ENCODE assay signal across 20 cellular contexts in the genomic region with DNA sequence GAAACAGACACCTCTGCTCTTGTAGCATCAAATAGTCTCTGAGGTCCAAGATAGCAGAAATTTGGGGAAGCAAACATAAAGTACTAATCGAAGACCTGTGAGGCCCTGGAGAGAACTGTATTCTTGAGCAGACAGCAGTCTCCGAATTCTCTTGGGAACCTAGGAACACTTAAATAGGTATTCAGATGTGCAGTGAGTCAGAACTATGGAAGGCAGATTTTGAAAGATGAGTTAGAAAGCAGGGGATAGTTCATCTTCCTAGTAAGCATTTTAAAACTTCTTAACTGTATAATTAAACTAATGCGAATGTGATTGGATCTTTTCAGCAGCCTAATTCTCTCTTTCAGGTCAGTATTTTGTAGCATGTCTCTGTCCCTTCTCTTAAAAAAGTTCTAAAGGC.
"Had no signal": no experiment of that assay in that cellular context is flagged by ENCODE, and none has a peak within 500 bp of the region (broad histone marks: within the 10 kb centered on the region; RNA-seq: fewer than 3 reads in every experiment).

No MANE protein-coding gene starts in this region.

- H3K4me1 ChIP-seq: esophagus squamous epithelium, pancreas, spleen, testis, tibial nerve had no signal

- H3K27ac Mint-ChIP-seq: naive B cell; nephron; progenitor cell of endocrine pancreas; stimulated activated memory B cell treated with anti-CD40 and anti-IgM and Interleukin-4, amounts not matched to agents 10 μg/mL and 1 μg/mL and 100 μg/mL, for 72 hours; stimulated activated naive CD8-positive, alpha-beta T cell treated with anti-CD3 and anti-CD28 coated beads, Interleukin-15, amount 100 ng/mL, for 72 hours had no signal

- H3K36me3 ChIP-seq: esophagus squamous epithelium, pancreas, spleen, tibial nerve had no signal

- H3K4me1 Mint-ChIP-seq: naive B cell; nephron; stimulated activated memory B cell treated with anti-CD40 and anti-IgM and Interleukin-4, amounts not matched to agents 10 μg/mL and 1 μg/mL and 100 μg/mL, for 72 hours; stimulated activated naive CD8-positive, alpha-beta T cell treated with anti-CD3 and anti-CD28 coated beads, Interleukin-15, amount 100 ng/mL, for 72 hours had no signal

- DNase-seq: effector memory CD4-positive, alpha-beta T cell; esophagus squamous epithelium; foreskin melanocyte; head of caudate nucleus; hippocampal formation; naive B cell; occipital lobe; pancreas; right cardiac atrium; spleen; stimulated activated CD4-positive, alpha-beta T cell treated with anti-CD3 and anti-CD28 coated beads, Interleukin-15, amount 100 ng/mL, for 24 hours; stimulated activated CD4-positive, alpha-beta T cell treated with anti-CD3 and anti-CD28 coated beads, Interleukin-1b, Interleukin-23, amount 100 ng/mL, for 48 hours; stimulated activated CD4-positive, alpha-beta T cell treated with anti-CD3 and anti-CD28 coated beads, Interleukin-4, amount 100 ng/mL, for 24 hours; stimulated activated naive CD8-positive, alpha-beta T cell treated with anti-CD3 and anti-CD28 coated beads, Interleukin-15, amount 100 ng/mL, for 72 hours; testis had no signal

- H3K36me3 Mint-ChIP-seq: stimulated activated memory B cell treated with anti-CD40 and anti-IgM and Interleukin-4, amounts not matched to agents 10 μg/mL and 1 μg/mL and 100 μg/mL, for 72 hours had no signal

- H3K9me3 Mint-ChIP-seq: naive B cell; nephron; stimulated activated memory B cell treated with anti-CD40 and anti-IgM and Interleukin-4, amounts not matched to agents 10 μg/mL and 1 μg/mL and 100 μg/mL, for 72 hours; stimulated activated naive CD8-positive, alpha-beta T cell treated with anti-CD3 and anti-CD28 coated beads, Interleukin-15, amount 100 ng/mL, for 72 hours had no signal

- H3K9me3 ChIP-seq: esophagus squamous epithelium, pancreas, spleen, testis, tibial nerve had no signal

- FAIRE-seq: endometrium, pancreas had no signal

- H3K4me3 Mint-ChIP-seq: naive B cell; nephron; stimulated activated memory B cell treated with anti-CD40 and anti-IgM and Interleukin-4, amounts not matched to agents 10 μg/mL and 1 μg/mL and 100 μg/mL, for 72 hours; stimulated activated naive CD8-positive, alpha-beta T cell treated with anti-CD3 and anti-CD28 coated beads, Interleukin-15, amount 100 ng/mL, for 72 hours had no signal

- ATAC-seq: pancreas; right cardiac atrium; stimulated activated memory B cell treated with anti-CD40 and anti-IgM and Interleukin-4, amounts not matched to agents 10 μg/mL and 1 μg/mL and 100 μg/mL, for 72 hours; stimulated activated naive CD8-positive, alpha-beta T cell treated with anti-CD3 and anti-CD28 coated beads, Interleukin-15, amount 100 ng/mL, for 72 hours had no signal

- H3K27ac ChIP-seq: esophagus squamous epithelium, pancreas, spleen, testis, tibial nerve had no signal

- H3K27me3 Mint-ChIP-seq: stimulated activated memory B cell treated with anti-CD40 and anti-IgM and Interleukin-4, amounts not matched to agents 10 μg/mL and 1 μg/mL and 100 μg/mL, for 72 hours; stimulated activated naive CD8-positive, alpha-beta T cell treated with anti-CD3 and anti-CD28 coated beads, Interleukin-15, amount 100 ng/mL, for 72 hours had no signal

- H3K4me3 ChIP-seq: esophagus squamous epithelium, pancreas, spleen, testis, tibial nerve had no signal

- H3K27me3 ChIP-seq: esophagus squamous epithelium, pancreas, spleen, testis, tibial nerve had no signal
